ENCODE assay signal across 1 cellular context in the genomic region with DNA sequence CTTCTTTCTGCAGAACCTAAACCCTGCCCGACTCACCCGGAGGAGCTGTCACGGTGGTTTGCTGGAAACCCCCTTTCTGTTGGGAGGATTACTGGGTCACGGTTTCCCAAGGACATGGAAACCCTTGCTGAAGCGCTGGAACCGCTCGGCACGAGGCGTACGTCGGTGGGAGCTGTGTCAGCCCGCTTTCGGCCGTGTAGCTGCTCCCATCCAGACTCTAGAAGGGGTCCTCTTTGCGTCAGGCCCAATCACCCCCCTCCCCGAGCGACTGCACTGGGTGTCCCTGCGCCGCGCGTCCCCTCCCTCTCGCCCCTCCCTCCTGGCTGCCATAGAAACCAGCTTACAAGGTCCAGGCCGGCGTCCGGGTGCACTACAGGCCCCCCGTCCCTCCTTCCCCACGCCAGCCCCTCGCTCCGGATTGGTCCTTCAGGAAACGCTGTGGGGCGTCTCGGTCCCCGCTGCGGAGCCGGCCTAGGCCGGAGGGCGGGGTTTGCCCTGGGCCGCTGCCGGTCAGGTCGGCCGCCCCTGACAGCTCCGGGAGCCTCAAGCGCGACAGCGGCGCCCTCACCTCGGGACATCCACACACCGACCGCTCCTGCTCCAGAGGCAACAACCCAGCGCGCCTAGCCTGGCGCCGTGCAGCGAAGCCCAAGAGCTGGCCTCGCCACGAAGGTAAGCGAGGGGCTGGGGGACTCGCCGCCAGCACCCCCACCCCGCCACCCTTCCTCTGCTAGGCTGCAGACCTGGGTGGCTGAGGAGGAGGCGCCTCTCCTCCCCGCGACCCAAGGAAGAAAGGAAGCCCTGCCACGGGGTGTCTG.
TF ChIP-seq lines count a peak whose summit lies in the region.

NIM1K (plus strand) TSS at position 486 of the 818 bp plus-strand sequence. CDS start 53,551 bp downstream, outside the sequence.

TF ChIP-seq in H1, 55 proteins besides CTCF, POLR2A, EP300 and RAD21:
- no peak for TF ChIP-seq SP2 (IDR thresholded peaks at IDR 0.05; ENCODE audit: low read length)
- no peak for TF ChIP-seq PHF8 (conservative IDR thresholded peaks at IDR 0.05; ENCODE audit: low read depth, low read length)
- peak; percentile 31; the same call in 1 of the 2 replicates for TF ChIP-seq TEAD4 (IDR thresholded peaks at IDR 0.05; ENCODE audit: low read depth, low read length)
- no peak for TF ChIP-seq SP1 (IDR thresholded peaks at IDR 0.05; ENCODE audit: low read depth, low read length)
- TF ChIP-seq JUND (IDR thresholded peaks at IDR 0.05; ENCODE audit: low read length): no peak
- peak; percentile 89 for TF ChIP-seq SAP30 (IDR thresholded peaks at IDR 0.05; ENCODE audit: insufficient read depth, insufficient replicate concordance, low read length)
- TF ChIP-seq MAX (IDR thresholded peaks at IDR 0.05): peak; percentile 32; the same call in 1 of the 2 replicates
- TF ChIP-seq ASH2L (IDR thresholded peaks at IDR 0.05; ENCODE audit: low read length): peak; percentile 48
- no peak for TF ChIP-seq CTBP2 (IDR thresholded peaks at IDR 0.05; ENCODE audit: borderline replicate concordance, insufficient read depth, insufficient read length, low read length)
- TF ChIP-seq, protein P1, sequence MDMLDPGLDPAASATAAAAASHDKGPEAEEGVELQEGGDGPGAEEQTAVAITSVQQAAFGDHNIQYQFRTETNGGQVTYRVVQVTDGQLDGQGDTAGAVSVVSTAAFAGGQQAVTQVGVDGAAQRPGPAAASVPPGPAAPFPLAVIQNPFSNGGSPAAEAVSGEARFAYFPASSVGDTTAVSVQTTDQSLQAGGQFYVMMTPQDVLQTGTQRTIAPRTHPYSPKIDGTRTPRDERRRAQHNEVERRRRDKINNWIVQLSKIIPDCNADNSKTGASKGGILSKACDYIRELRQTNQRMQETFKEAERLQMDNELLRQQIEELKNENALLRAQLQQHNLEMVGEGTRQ (IDR thresholded peaks at IDR 0.05; ENCODE audit: low read length): no peak
- TF ChIP-seq KDM4A (IDR thresholded peaks at IDR 0.05; ENCODE audit: low read depth, low read length, severe bottlenecking): peak; percentile 56
- TF ChIP-seq RBBP5 (IDR thresholded peaks at IDR 0.05; ENCODE audit: borderline replicate concordance, low read depth, low read length): 0 out of 2 replicates have a peak, but pooled peaks have one; percentile 27
- no peak for TF ChIP-seq CBX8 (IDR thresholded peaks at IDR 0.05; ENCODE audit: borderline replicate concordance, low read depth, low read length)
- no peak for TF ChIP-seq KDM1A (IDR thresholded peaks at IDR 0.05; ENCODE audit: borderline replicate concordance, low read length)
- no peak for TF ChIP-seq MAFK (IDR thresholded peaks at IDR 0.05; ENCODE audit: low read depth, low read length)
- TF ChIP-seq SIX5 (IDR thresholded peaks at IDR 0.05; ENCODE audit: low read depth, low read length): no peak
- TF ChIP-seq YY1 (IDR thresholded peaks at IDR 0.05; ENCODE audit: low read depth, low read length): no peak
- no peak for TF ChIP-seq CHD2 (IDR thresholded peaks at IDR 0.05; ENCODE audit: low read length)
- TF ChIP-seq SRF (IDR thresholded peaks at IDR 0.05; ENCODE audit: low read depth, low read length): no peak
- TF ChIP-seq SIRT6 (IDR thresholded peaks at IDR 0.05; ENCODE audit: low read length): no peak
- 0 out of 4 replicates have a peak, but pooled peaks have one; percentile 22 to 39 for TF ChIP-seq SIN3A (conservative IDR thresholded peaks at IDR 0.05 in 1 of 2, IDR thresholded peaks at IDR 0.05 in 1 of 2; ENCODE audit: low read depth in 1 of 2, low read length in 2 of 2)
TF ChIP-seq in H1: peak in this region for 7.
